9 cellular contexts compared by ENCODE assay signal in the genomic region with DNA sequence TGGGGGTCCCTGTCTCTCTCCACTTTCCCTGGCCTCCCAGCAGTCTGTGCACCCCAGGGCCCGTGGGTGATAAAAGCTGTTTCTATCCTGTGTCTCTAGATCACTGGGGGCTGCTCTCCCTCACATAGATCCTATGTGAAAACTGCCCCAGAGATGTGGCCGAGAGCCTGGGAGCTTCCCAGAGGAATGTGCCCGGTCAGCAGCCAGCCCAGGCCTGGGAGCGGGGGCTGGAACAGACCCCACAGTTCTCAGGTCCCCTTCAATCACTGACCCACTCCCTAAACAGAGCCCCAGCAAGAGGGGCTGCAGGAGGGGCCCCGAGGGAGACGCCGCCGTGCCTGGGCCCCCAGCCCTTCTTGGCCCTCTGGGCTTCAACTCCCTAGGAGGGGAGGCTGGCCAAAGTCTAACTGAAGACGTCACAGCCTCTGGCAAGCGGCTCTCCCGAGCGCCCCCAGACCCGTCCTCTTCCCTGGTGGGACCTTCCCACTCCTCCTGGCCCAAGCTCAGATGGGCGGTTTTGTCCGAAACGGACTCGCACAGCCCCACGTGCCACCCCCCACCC. TPM values are rescaled to one million over a fixed set of nuclear protein-coding genes. Genes with fewer than 3 reads are reported as not detected.
A peak's percentile ranks its signal among the peaks of the same experiment; 100 is the strongest.
DNase-seq lines count a peak whose midpoint lies in the region; ATAC-seq and TF ChIP-seq lines count a peak whose summit lies in the region.
"Had no signal": no experiment of that assay in that cellular context is flagged by ENCODE, and none has a peak within 500 bp of the region (broad histone marks: within the 10 kb centered on the region; RNA-seq: fewer than 3 reads in every experiment).

No MANE protein-coding gene starts in this region.

- no peaks in the 10 kb centered on the region for H4K20me1 ChIP-seq in SK-N-SH (ENCODE audit: insufficient read depth)

- H3K27ac Mint-ChIP-seq in osteocyte (ENCODE audit: unreplicated experiment) = peak overlapping the region; percentile 90

- ATAC-seq in left ventricle myocardium superior = no peak
- ATAC-seq in HG02571 (IDR thresholded peaks at IDR 0.05; ENCODE audit: unreplicated experiment) = no peak
- ATAC-seq in HG02852 (IDR thresholded peaks at IDR 0.05; ENCODE audit: unreplicated experiment) = no peak

- no peaks in the 10 kb centered on the region for H3K79me2 ChIP-seq in SK-N-SH (ENCODE audit: insufficient read depth)
- H3K79me2 ChIP-seq: parathyroid adenoma had no signal

- H3K36me3 ChIP-seq in SK-N-MC (ENCODE audit: insufficient read depth, low read length) (no peaks in the 10 kb centered on the region), SK-N-SH (replicated peaks in 1 of 2; ENCODE audit: control insufficient read depth in 1 of 2, insufficient read depth in 2 of 2, low read length in 1 of 2) (no peaks in the 10 kb centered on the region)

- peak overlapping the region; percentile 86 for H3K27ac ChIP-seq in SK-N-MC
- peak overlapping the region in 1 of 2 experiments; percentile 98; a peak in 2 of 4 replicates for H3K27ac ChIP-seq in SK-N-SH (ENCODE audit: low read depth in 2 of 2, low read length in 1 of 2)
- H3K27ac ChIP-seq: parathyroid adenoma had no signal

- no peak overlapping the region for H3K4me2 ChIP-seq in SK-N-SH

- H3K4me1 ChIP-seq in SK-N-SH (ENCODE audit: control insufficient read depth in 1 of 2, insufficient read depth in 2 of 2, low read depth in 1 of 2, low read length in 1 of 2) = peaks cover 20 to 59% of the 10 kb centered on the region in 2 experiments; a peak in 3 of 4 replicates
- H3K4me1 ChIP-seq: parathyroid adenoma had no signal

- H3K27me3 ChIP-seq in SK-N-SH (ENCODE audit: insufficient read depth) = no peaks in the 10 kb centered on the region

- DNase-seq in AG10803 (ENCODE audit: low read depth) = no peak
- DNase-seq in SK-N-MC (ENCODE audit: low read depth, low spot score) = no peak
- peak; percentile 37 for DNase-seq in left ventricle myocardium superior
- DNase-seq in osteocyte (ENCODE audit: extremely low spot score, unreplicated experiment) = no peak
- no peak for DNase-seq in NCI-H1105 treated with DMSO at 0.1 percent for 48 hours (lab: John Stamatoyannopoulos, UW)
- no peak for DNase-seq in SK-N-SH

- intact Hi-C loops in left ventricle myocardium superior (cut with micrococcal nuclease) = no loop called here

- H3K9me3 Mint-ChIP-seq in osteocyte (ENCODE audit: unreplicated experiment) = no peaks in the 10 kb centered on the region

- H3K4me3 ChIP-seq in AG10803 (ENCODE audit: low read length) (peak overlapping the region; percentile 93), SK-N-MC (peak overlapping the region; percentile 51), SK-N-SH (ENCODE audit: low read depth in 2 of 2, low read length in 1 of 2) (no peak overlapping the region)

- H3K36me3 Mint-ChIP-seq in osteocyte (ENCODE audit: unreplicated experiment) = peaks cover 4% of the 10 kb centered on the region

- no peaks in the 10 kb centered on the region for H3K9me3 ChIP-seq in SK-N-MC (ENCODE audit: low read depth, low read length)
- H3K9me3 ChIP-seq in SK-N-SH = no peaks in the 10 kb centered on the region

- H3K9me2 ChIP-seq in SK-N-SH = no peaks in the 10 kb centered on the region

- H3F3A ChIP-seq in SK-N-SH (replicated peaks; ENCODE audit: insufficient read depth) = peaks cover 7% of the 10 kb centered on the region

- no peak for TF ChIP-seq CTCF in AG10803 (conservative IDR thresholded peaks at IDR 0.05; ENCODE audit: low read length)
- no peak for TF ChIP-seq CTCF in osteocyte (IDR thresholded peaks at IDR 0.05)
- TF ChIP-seq CTCF in SK-N-SH (IDR thresholded peaks at IDR 0.05) = no peak

- TF ChIP-seq EP300 in SK-N-SH (IDR thresholded peaks at IDR 0.05; ENCODE audit: borderline replicate concordance in 1 of 2, low read depth in 1 of 2, low read length in 1 of 2) = no peak

- CTCF ChIA-PET in SK-N-SH (lab: Yijun Ruan, JAX) = interaction anchor here (3.6 kb wide), 1 partner anchor 13 kb away, joined by 37 read pairs; no protein-coding TSS in a partner anchor

- TF ChIP-seq RAD21 in SK-N-SH (IDR thresholded peaks at IDR 0.05; ENCODE audit: low read length) = no peak

- POLR2A ChIA-PET in SK-N-SH (lab: Yijun Ruan, JAX) = no interaction called here

- 73% methylated on average over 5 of the region's 18 CpGs for WGBS in SK-N-SH (ENCODE audit: low lambda C conversion rate)

- H3K9ac ChIP-seq in SK-N-MC (ENCODE audit: insufficient read length) (peak overlapping the region; percentile 51), SK-N-SH (no peak overlapping the region)
- H3K9ac ChIP-seq: parathyroid adenoma had no signal

- peak overlapping the region; percentile 90 for H3K4me3 Mint-ChIP-seq in osteocyte (ENCODE audit: unreplicated experiment)

- no peaks in the 10 kb centered on the region for H3K27me3 Mint-ChIP-seq in osteocyte (ENCODE audit: unreplicated experiment)

- H3K4me1 Mint-ChIP-seq in osteocyte (ENCODE audit: unreplicated experiment) = peaks cover 65% of the 10 kb centered on the region

- H2AFZ ChIP-seq in SK-N-SH (ENCODE audit: low read depth) = no peak overlapping the region
- H2AFZ ChIP-seq: parathyroid adenoma had no signal

TF ChIP-seq in SK-N-SH, 30 proteins besides CTCF, POLR2A, EP300 and RAD21:
- TF ChIP-seq, protein P1, sequence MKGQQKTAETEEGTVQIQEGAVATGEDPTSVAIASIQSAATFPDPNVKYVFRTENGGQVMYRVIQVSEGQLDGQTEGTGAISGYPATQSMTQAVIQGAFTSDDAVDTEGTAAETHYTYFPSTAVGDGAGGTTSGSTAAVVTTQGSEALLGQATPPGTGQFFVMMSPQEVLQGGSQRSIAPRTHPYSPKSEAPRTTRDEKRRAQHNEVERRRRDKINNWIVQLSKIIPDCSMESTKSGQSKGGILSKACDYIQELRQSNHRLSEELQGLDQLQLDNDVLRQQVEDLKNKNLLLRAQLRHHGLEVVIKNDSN (IDR thresholded peaks at IDR 0.05; ENCODE audit: borderline replicate concordance, low read depth) = no peak
- TF ChIP-seq, protein P2, sequence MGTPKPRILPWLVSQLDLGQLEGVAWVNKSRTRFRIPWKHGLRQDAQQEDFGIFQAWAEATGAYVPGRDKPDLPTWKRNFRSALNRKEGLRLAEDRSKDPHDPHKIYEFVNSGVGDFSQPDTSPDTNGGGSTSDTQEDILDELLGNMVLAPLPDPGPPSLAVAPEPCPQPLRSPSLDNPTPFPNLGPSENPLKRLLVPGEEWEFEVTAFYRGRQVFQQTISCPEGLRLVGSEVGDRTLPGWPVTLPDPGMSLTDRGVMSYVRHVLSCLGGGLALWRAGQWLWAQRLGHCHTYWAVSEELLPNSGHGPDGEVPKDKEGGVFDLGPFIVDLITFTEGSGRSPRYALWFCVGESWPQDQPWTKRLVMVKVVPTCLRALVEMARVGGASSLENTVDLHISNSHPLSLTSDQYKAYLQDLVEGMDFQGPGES (IDR thresholded peaks at IDR 0.05; ENCODE audit: low read depth, low read length) = no peak
- TF ChIP-seq SMC3 (IDR thresholded peaks at IDR 0.05; ENCODE audit: low read depth, low read length) = no peak

RNA-seq across cellular contexts. Expression of a gene that starts 0.4 kb away (rescaled TPM):
- total RNA-seq in left ventricle myocardium superior = 16.8 TPM
- 440 and 449 TPM in 2 replicates for total RNA-seq in osteocyte
- 2.5 and 3.8 TPM in 2 replicates for polyA plus RNA-seq in SK-N-SH (2012; rRNA removed)
- 0.90 and 1.8 TPM in 2 replicates for polyA plus RNA-seq in SK-N-SH (2012; cell fraction: cytosol; rRNA removed)
- 14.2 and 20.4 TPM in 2 replicates for polyA plus RNA-seq in SK-N-SH (2012; cell fraction: nucleus; rRNA removed)

RNA-seq across cellular contexts. Expression of a gene that starts 8.7 kb away (rescaled TPM):
- total RNA-seq in left ventricle myocardium superior = 144 TPM
- 92.9 and 95.7 TPM in 2 replicates for total RNA-seq in osteocyte
- polyA plus RNA-seq in SK-N-SH (2012; rRNA removed) = 31.3 and 32.0 TPM in 2 replicates
- 7.9 and 13.4 TPM in 2 replicates for polyA plus RNA-seq in SK-N-SH (2012; cell fraction: cytosol; rRNA removed)
- polyA plus RNA-seq in SK-N-SH (2012; cell fraction: nucleus; rRNA removed) = 145 and 194 TPM in 2 replicates

RNA-seq across cellular contexts. Expression of a gene that starts 17.1 kb away (rescaled TPM):
- total RNA-seq in left ventricle myocardium superior (268 TPM), osteocyte (116 and 120 TPM in 2 replicates)
- polyA plus RNA-seq in SK-N-SH (2012; rRNA removed) = 175 and 214 TPM in 2 replicates
- polyA plus RNA-seq in SK-N-SH (2012; cell fraction: cytosol; rRNA removed) = 124 and 141 TPM in 2 replicates
- 147 and 267 TPM in 2 replicates for polyA plus RNA-seq in SK-N-SH (2012; cell fraction: nucleus; rRNA removed)

RNA-seq across cellular contexts. Expression of a gene that starts 26.9 kb away (rescaled TPM):
- total RNA-seq in left ventricle myocardium superior = 0.57 TPM
- total RNA-seq in osteocyte = 0.57 and 0.97 TPM in 2 replicates
- 0.06 and 0.08 TPM in 2 replicates for polyA plus RNA-seq in SK-N-SH (2012; rRNA removed)
- 0.03 TPM in 1 of 2 replicates, not detected in the other for polyA plus RNA-seq in SK-N-SH (2012; cell fraction: cytosol; rRNA removed)
- polyA plus RNA-seq in SK-N-SH (2012; cell fraction: nucleus; rRNA removed) = 0.55 and 0.62 TPM in 2 replicates

RNA-seq across cellular contexts. Expression of a gene that starts 33.4 kb away (rescaled TPM):
- total RNA-seq in left ventricle myocardium superior = 112 TPM
- 23.5 and 24.7 TPM in 2 replicates for total RNA-seq in osteocyte
- 12.3 and 13.4 TPM in 2 replicates for polyA plus RNA-seq in SK-N-SH (2012; rRNA removed)
- 5.8 and 11.0 TPM in 2 replicates for polyA plus RNA-seq in SK-N-SH (2012; cell fraction: cytosol; rRNA removed)
- 9.9 and 14.4 TPM in 2 replicates for polyA plus RNA-seq in SK-N-SH (2012; cell fraction: nucleus; rRNA removed)

Comparison
In these comparisons a context has a peak if more than half of its experiments do, and no peak if none do; other contexts are left out.
1. H3K4me3 ChIP-seq: peak in AG10803 (single experiment) and SK-N-MC (single experiment); none in SK-N-SH (0 of 2).
2. RNA of a gene that starts 0.4 kb away (total RNA-seq): 440 to 449 TPM in osteocyte; 16.8 TPM in left ventricle myocardium superior (single experiment); every median in the first group is over 10 times any median in the second.